Comparison of ENCODE assay signal across 14 cellular contexts in the genomic region with DNA sequence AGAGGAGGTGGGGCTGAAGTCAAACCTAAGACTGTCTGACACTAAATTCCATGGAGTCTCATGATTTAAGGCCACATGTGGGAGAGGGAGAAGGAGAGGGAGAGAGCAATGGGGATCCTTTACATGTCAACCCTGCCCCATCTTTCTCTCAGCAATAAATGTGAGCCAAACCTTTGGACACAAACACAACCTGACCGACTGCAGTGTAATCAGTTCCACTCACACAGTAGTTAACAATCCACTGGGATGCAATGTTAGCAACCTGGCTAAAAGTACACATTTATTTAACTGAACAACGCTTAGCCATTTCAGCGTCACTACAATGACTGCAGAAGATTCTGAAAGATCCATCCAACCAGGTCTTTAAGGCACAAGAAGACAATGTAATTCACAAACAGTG.
A peak's percentile ranks its signal among the peaks of the same experiment; 100 is the strongest.
DNase-seq lines count a peak whose midpoint lies in the region; ATAC-seq, FAIRE-seq and TF ChIP-seq lines count a peak whose summit lies in the region.
"Had no signal": no experiment of that assay in that cellular context is flagged by ENCODE, and none has a peak within 500 bp of the region (broad histone marks: within the 10 kb centered on the region; RNA-seq: fewer than 3 reads in every experiment).

No MANE protein-coding gene starts in this region.

- peak overlapping the region; percentile 30 for H3K27ac Mint-ChIP-seq in progenitor cell of endocrine pancreas
- no peak overlapping the region for H3K27ac Mint-ChIP-seq in activated CD4-positive, alpha-beta T cell treated with anti-CD3 and anti-CD28 coated beads, Interleukin-2, amount 10 ng/mL, durations not matched to agents 24 days and 14 days
- H3K27ac Mint-ChIP-seq in stimulated activated naive B cell treated with anti-CD40 and anti-IgM and Interleukin-4, amounts not matched to agents 10 μg/mL and 1 μg/mL and 100 μg/mL, for 72 hours, result no peak overlapping the region
- H3K27ac Mint-ChIP-seq: B cell; CD4-positive, alpha-beta T cell had no signal

- no peak for DNase-seq in A549 (ENCODE audit: low read depth in 1 of 2, low spot score in 1 of 2)
- DNase-seq in NCI-H69 (lab: John Stamatoyannopoulos, UW), result peak; percentile 30
- no peak for DNase-seq in left colon
- DNase-seq in progenitor cell of endocrine pancreas (ENCODE audit: low spot score, unreplicated experiment), result no peak
- no peak for DNase-seq in activated CD4-positive, alpha-beta T cell treated with anti-CD3 and anti-CD28 coated beads, Interleukin-2, amount 10 ng/mL, durations not matched to agents 24 days and 14 days
- no peak for DNase-seq in stimulated activated naive B cell treated with anti-CD40 and anti-IgM and Interleukin-4, amounts not matched to agents 10 μg/mL and 1 μg/mL and 100 μg/mL, for 72 hours
- no peak for DNase-seq in NAMALWA (ENCODE audit: low spot score)
- DNase-seq: C1 segment of cervical spinal cord; CD4-positive, alpha-beta T cell; DMS79; GOT3 had no signal

- H3K9me3 Mint-ChIP-seq in progenitor cell of endocrine pancreas (ENCODE audit: low read depth), result no peaks in the 10 kb centered on the region
- H3K9me3 Mint-ChIP-seq in activated CD4-positive, alpha-beta T cell treated with anti-CD3 and anti-CD28 coated beads, Interleukin-2, amount 10 ng/mL, durations not matched to agents 24 days and 14 days, result no peaks in the 10 kb centered on the region
- peaks cover 0 to 5% of the 10 kb centered on the region in 2 donors for H3K9me3 Mint-ChIP-seq in stimulated activated naive B cell treated with anti-CD40 and anti-IgM and Interleukin-4, amounts not matched to agents 10 μg/mL and 1 μg/mL and 100 μg/mL, for 72 hours
- H3K9me3 Mint-ChIP-seq: CD4-positive, alpha-beta T cell had no signal

- no peak overlapping the region for H3K4me2 ChIP-seq in A549

- CTCF ChIA-PET in A549 (lab: Yijun Ruan, JAX), result no interaction called here

- POLR2A ChIA-PET in A549 (lab: Yijun Ruan, JAX), result no interaction called here

- intact Hi-C loops in left colon (cut with DNase I, micrococcal nuclease), result no loop called here
- intact Hi-C loops in activated CD4-positive, alpha-beta T cell treated with anti-CD3 and anti-CD28 coated beads, Interleukin-2, amount 10 ng/mL, durations not matched to agents 24 days and 14 days (cut with micrococcal nuclease), result loop anchor here (10.0 kb wide), 1 partner anchor 292 kb away; no protein-coding TSS in a partner anchor

- peaks cover 36% of the 10 kb centered on the region for H3K4me1 Mint-ChIP-seq in progenitor cell of endocrine pancreas (ENCODE audit: low read depth)
- H3K4me1 Mint-ChIP-seq in activated CD4-positive, alpha-beta T cell treated with anti-CD3 and anti-CD28 coated beads, Interleukin-2, amount 10 ng/mL, durations not matched to agents 24 days and 14 days, result no peaks in the 10 kb centered on the region
- no peaks in the 10 kb centered on the region for H3K4me1 Mint-ChIP-seq in stimulated activated naive B cell treated with anti-CD40 and anti-IgM and Interleukin-4, amounts not matched to agents 10 μg/mL and 1 μg/mL and 100 μg/mL, for 72 hours
- H3K4me1 Mint-ChIP-seq: B cell had no signal

- no peak for TF ChIP-seq POLR2A in A549 (IDR thresholded peaks at IDR 0.05; ENCODE audit: low read length)

- 70% methylated on average over 3 of the region's 3 CpGs for WGBS in A549 (ENCODE audit: missing lambda C conversion rate)

- TF ChIP-seq EP300 in A549 (IDR thresholded peaks at IDR 0.05), result no peak

- no peak overlapping the region for H3K4me3 ChIP-seq in A549
- H3K4me3 ChIP-seq: HAP-1 had no signal

- peaks cover 19% of the 10 kb centered on the region for H3K4me1 ChIP-seq in A549

- FAIRE-seq in A549 (lab: Jason Lieb, UNC), result peak; percentile 82
- FAIRE-seq: GM12892 had no signal

- H3K27me3 Mint-ChIP-seq in progenitor cell of endocrine pancreas, result no peaks in the 10 kb centered on the region
- H3K27me3 Mint-ChIP-seq in activated CD4-positive, alpha-beta T cell treated with anti-CD3 and anti-CD28 coated beads, Interleukin-2, amount 10 ng/mL, durations not matched to agents 24 days and 14 days, result peaks cover 2% of the 10 kb centered on the region
- peaks cover 0 to 9% of the 10 kb centered on the region in 2 donors for H3K27me3 Mint-ChIP-seq in stimulated activated naive B cell treated with anti-CD40 and anti-IgM and Interleukin-4, amounts not matched to agents 10 μg/mL and 1 μg/mL and 100 μg/mL, for 72 hours

- no peaks in the 10 kb centered on the region for H3K9me3 ChIP-seq in A549
- H3K9me3 ChIP-seq: HAP-1 had no signal

- TF ChIP-seq CTCF in A549 (IDR thresholded peaks at IDR 0.05), result no peak
- no peak for TF ChIP-seq CTCF in progenitor cell of endocrine pancreas (IDR thresholded peaks at IDR 0.05; ENCODE audit: unreplicated experiment)

- ATAC-seq in A549, result no peak
- ATAC-seq in left colon, result peak; percentile 90
- ATAC-seq in stimulated activated naive B cell treated with anti-CD40 and anti-IgM and Interleukin-4, amounts not matched to agents 10 μg/mL and 1 μg/mL and 100 μg/mL, for 72 hours (replicated peaks), result no peak

- peaks cover 3% of the 10 kb centered on the region for H3K36me3 Mint-ChIP-seq in progenitor cell of endocrine pancreas (ENCODE audit: insufficient read depth)
- no peaks in the 10 kb centered on the region for H3K36me3 Mint-ChIP-seq in activated CD4-positive, alpha-beta T cell treated with anti-CD3 and anti-CD28 coated beads, Interleukin-2, amount 10 ng/mL, durations not matched to agents 24 days and 14 days (ENCODE audit: low read depth)
- H3K36me3 Mint-ChIP-seq in stimulated activated naive B cell treated with anti-CD40 and anti-IgM and Interleukin-4, amounts not matched to agents 10 μg/mL and 1 μg/mL and 100 μg/mL, for 72 hours, result no peaks in the 10 kb centered on the region

- no peak overlapping the region for H3K4me3 Mint-ChIP-seq in progenitor cell of endocrine pancreas (ENCODE audit: low read depth)
- no peak overlapping the region for H3K4me3 Mint-ChIP-seq in activated CD4-positive, alpha-beta T cell treated with anti-CD3 and anti-CD28 coated beads, Interleukin-2, amount 10 ng/mL, durations not matched to agents 24 days and 14 days
- H3K4me3 Mint-ChIP-seq in stimulated activated naive B cell treated with anti-CD40 and anti-IgM and Interleukin-4, amounts not matched to agents 10 μg/mL and 1 μg/mL and 100 μg/mL, for 72 hours, result no peak overlapping the region
- H3K4me3 Mint-ChIP-seq: B cell; CD4-positive, alpha-beta T cell had no signal

- no peak overlapping the region for H3K27ac ChIP-seq in A549

- TF ChIP-seq RAD21 in A549 (conservative IDR thresholded peaks at IDR 0.05 in 1 of 2, IDR thresholded peaks at IDR 0.05 in 1 of 2), result no peak

TF ChIP-seq in A549, 52 proteins besides CTCF, POLR2A, EP300 and RAD21:
- no peak for TF ChIP-seq CBX8 (IDR thresholded peaks at IDR 0.05)
- TF ChIP-seq, protein P1, sequence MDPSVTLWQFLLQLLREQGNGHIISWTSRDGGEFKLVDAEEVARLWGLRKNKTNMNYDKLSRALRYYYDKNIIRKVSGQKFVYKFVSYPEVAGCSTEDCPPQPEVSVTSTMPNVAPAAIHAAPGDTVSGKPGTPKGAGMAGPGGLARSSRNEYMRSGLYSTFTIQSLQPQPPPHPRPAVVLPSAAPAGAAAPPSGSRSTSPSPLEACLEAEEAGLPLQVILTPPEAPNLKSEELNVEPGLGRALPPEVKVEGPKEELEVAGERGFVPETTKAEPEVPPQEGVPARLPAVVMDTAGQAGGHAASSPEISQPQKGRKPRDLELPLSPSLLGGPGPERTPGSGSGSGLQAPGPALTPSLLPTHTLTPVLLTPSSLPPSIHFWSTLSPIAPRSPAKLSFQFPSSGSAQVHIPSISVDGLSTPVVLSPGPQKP (IDR thresholded peaks at IDR 0.05; ENCODE audit: low read depth, low read length), result no peak
- TF ChIP-seq RARB (CRISPR knock-in tag; IDR thresholded peaks at IDR 0.05), result no peak
- TF ChIP-seq PHF8 (IDR thresholded peaks at IDR 0.05; ENCODE audit: borderline replicate concordance, low read depth), result no peak
- TF ChIP-seq EHMT2 (IDR thresholded peaks at IDR 0.05; ENCODE audit: low read depth), result no peak
- TF ChIP-seq, protein P2, sequence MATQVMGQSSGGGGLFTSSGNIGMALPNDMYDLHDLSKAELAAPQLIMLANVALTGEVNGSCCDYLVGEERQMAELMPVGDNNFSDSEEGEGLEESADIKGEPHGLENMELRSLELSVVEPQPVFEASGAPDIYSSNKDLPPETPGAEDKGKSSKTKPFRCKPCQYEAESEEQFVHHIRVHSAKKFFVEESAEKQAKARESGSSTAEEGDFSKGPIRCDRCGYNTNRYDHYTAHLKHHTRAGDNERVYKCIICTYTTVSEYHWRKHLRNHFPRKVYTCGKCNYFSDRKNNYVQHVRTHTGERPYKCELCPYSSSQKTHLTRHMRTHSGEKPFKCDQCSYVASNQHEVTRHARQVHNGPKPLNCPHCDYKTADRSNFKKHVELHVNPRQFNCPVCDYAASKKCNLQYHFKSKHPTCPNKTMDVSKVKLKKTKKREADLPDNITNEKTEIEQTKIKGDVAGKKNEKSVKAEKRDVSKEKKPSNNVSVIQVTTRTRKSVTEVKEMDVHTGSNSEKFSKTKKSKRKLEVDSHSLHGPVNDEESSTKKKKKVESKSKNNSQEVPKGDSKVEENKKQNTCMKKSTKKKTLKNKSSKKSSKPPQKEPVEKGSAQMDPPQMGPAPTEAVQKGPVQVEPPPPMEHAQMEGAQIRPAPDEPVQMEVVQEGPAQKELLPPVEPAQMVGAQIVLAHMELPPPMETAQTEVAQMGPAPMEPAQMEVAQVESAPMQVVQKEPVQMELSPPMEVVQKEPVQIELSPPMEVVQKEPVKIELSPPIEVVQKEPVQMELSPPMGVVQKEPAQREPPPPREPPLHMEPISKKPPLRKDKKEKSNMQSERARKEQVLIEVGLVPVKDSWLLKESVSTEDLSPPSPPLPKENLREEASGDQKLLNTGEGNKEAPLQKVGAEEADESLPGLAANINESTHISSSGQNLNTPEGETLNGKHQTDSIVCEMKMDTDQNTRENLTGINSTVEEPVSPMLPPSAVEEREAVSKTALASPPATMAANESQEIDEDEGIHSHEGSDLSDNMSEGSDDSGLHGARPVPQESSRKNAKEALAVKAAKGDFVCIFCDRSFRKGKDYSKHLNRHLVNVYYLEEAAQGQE (IDR thresholded peaks at IDR 0.05), result no peak
- TF ChIP-seq ESRRA (IDR thresholded peaks at IDR 0.05; ENCODE audit: borderline replicate concordance, low read length), result no peak
